Comparison of ENCODE assay signal across 1 cellular context in the genomic region with DNA sequence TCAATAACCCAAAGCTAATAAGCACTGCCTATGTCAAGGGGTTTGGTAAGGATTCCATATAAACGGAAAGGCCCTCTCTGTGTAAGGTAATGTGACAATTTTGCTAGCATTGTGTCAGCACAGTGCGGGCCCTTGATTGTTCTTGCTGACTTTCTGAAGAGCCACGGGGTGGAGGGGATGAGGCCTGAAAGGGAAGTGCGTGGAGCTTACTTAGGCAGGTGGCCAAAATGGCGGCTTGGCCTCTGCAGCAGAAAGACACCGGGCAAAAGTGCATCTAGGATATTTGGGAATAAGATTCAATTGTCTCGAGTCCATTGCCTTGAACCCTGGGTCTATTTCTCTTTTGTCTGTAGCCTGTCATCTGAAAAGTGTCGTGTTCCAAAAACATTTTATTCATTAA.
TF ChIP-seq lines count a peak whose summit lies in the region.

No MANE protein-coding gene starts in this region.

TF ChIP-seq in HepG2, 621 proteins besides CTCF, POLR2A, EP300 and RAD21 (continued from another document):
- TF ChIP-seq ZNF879 (CRISPR knock-in tag; IDR thresholded peaks at IDR 0.05) (no peak), NONO (IDR thresholded peaks at IDR 0.05) (no peak), NONO (CRISPR knock-in tag; conservative IDR thresholded peaks at IDR 0.05) (no peak), ZNF160 (CRISPR knock-in tag; IDR thresholded peaks at IDR 0.05) (no peak), ZNF232 (CRISPR knock-in tag; IDR thresholded peaks at IDR 0.05; ENCODE audit: borderline replicate concordance) (no peak)
- TF ChIP-seq, protein P1, sequence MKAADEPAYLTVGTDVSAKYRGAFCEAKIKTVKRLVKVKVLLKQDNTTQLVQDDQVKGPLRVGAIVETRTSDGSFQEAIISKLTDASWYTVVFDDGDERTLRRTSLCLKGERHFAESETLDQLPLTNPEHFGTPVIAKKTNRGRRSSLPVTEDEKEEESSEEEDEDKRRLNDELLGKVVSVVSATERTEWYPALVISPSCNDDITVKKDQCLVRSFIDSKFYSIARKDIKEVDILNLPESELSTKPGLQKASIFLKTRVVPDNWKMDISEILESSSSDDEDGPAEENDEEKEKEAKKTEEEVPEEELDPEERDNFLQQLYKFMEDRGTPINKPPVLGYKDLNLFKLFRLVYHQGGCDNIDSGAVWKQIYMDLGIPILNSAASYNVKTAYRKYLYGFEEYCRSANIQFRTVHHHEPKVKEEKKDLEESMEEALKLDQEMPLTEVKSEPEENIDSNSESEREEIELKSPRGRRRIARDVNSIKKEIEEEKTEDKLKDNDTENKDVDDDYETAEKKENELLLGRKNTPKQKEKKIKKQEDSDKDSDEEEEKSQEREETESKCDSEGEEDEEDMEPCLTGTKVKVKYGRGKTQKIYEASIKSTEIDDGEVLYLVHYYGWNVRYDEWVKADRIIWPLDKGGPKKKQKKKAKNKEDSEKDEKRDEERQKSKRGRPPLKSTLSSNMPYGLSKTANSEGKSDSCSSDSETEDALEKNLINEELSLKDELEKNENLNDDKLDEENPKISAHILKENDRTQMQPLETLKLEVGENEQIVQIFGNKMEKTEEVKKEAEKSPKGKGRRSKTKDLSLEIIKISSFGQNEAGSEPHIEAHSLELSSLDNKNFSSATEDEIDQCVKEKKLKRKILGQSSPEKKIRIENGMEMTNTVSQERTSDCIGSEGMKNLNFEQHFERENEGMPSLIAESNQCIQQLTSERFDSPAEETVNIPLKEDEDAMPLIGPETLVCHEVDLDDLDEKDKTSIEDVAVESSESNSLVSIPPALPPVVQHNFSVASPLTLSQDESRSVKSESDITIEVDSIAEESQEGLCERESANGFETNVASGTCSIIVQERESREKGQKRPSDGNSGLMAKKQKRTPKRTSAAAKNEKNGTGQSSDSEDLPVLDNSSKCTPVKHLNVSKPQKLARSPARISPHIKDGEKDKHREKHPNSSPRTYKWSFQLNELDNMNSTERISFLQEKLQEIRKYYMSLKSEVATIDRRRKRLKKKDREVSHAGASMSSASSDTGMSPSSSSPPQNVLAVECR (CRISPR knock-in tag; IDR thresholded peaks at IDR 0.05; ENCODE audit: borderline replicate concordance), result no peak
- TF ChIP-seq, protein P2, sequence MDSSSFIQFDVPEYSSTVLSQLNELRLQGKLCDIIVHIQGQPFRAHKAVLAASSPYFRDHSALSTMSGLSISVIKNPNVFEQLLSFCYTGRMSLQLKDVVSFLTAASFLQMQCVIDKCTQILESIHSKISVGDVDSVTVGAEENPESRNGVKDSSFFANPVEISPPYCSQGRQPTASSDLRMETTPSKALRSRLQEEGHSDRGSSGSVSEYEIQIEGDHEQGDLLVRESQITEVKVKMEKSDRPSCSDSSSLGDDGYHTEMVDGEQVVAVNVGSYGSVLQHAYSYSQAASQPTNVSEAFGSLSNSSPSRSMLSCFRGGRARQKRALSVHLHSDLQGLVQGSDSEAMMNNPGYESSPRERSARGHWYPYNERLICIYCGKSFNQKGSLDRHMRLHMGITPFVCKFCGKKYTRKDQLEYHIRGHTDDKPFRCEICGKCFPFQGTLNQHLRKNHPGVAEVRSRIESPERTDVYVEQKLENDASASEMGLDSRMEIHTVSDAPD (CRISPR knock-in tag; IDR thresholded peaks at IDR 0.05), result no peak
